Comparison of ENCODE assay signal across 8 cellular contexts in genomic region chr6:2990179-2990931, GRCh38. TPM values are rescaled to one million over a fixed set of nuclear protein-coding genes. Genes with fewer than 3 reads are reported as not detected.
DNase-seq lines count a peak whose midpoint lies in the region; TF ChIP-seq lines count a peak whose summit lies in the region.

No MANE protein-coding gene starts in this region.

- peak overlapping the region; percentile 99 for H2BK5ac ChIP-seq in mesendoderm (ENCODE audit: low read length)

- H2BK15ac ChIP-seq in mesendoderm (replicated peaks; ENCODE audit: low read depth) = peak overlapping the region; percentile 60

- TF ChIP-seq CTCF in RWPE1 (conservative IDR thresholded peaks at IDR 0.05; ENCODE audit: low read depth) = no peak
- TF ChIP-seq CTCF in choroid plexus epithelial cell (conservative IDR thresholded peaks at IDR 0.05; ENCODE audit: low read depth, low read length) = no peak
- TF ChIP-seq CTCF in transverse colon (IDR thresholded peaks at IDR 0.05) = no peak

- H3K4me1 ChIP-seq in mesendoderm (ENCODE audit: control insufficient read depth, low read depth, low read length) (peaks cover 9% of the 10 kb centered on the region), transverse colon (peaks cover 17 to 36% (median 28%) of the 10 kb centered on the region in 4 donors)

- TF ChIP-seq POLR2A in transverse colon (IDR thresholded peaks at IDR 0.05) = peak; percentile 11

- H4K5ac ChIP-seq in mesendoderm (ENCODE audit: low read length) = no peak overlapping the region

- H4K8ac ChIP-seq in mesendoderm (ENCODE audit: low read depth, low read length) = no peak overlapping the region

- peak overlapping the region; percentile 97 for H3K18ac ChIP-seq in mesendoderm (ENCODE audit: low read length)

- TF ChIP-seq EP300 in transverse colon (IDR thresholded peaks at IDR 0.05; ENCODE audit: low read depth) = no peak

- H3K56ac ChIP-seq in mesendoderm (ENCODE audit: low read length) = peak overlapping the region; percentile 98

- peak overlapping the region; percentile 83 for H3K4ac ChIP-seq in mesendoderm (ENCODE audit: low read depth, low read length)

- H3K79me2 ChIP-seq in mesendoderm (ENCODE audit: control insufficient read depth, insufficient read depth, low read length) = no peaks in the 10 kb centered on the region

- H3K27me3 ChIP-seq in mesendoderm (ENCODE audit: insufficient read depth, low read length, poor library complexity) (no peaks in the 10 kb centered on the region), transverse colon (no peaks in the 10 kb centered on the region)

- in situ Hi-C loops in transverse colon (cut with MboI; ENCODE audit: low pct_ligation_motif_present in 1 of 4, low pct_unique_long_range_greater_than_20kb in 1 of 4, low sequenced_read_pairs in 3 of 4) = loop anchor here in 2 of 4 donors (5.0 to 10.0 kb wide), 3 partner anchors 62 to 254 kb away; no protein-coding TSS in a partner anchor

- no CpG with 5 or more reads among the region's 19 CpGs for WGBS in mesendoderm (ENCODE audit: extremely low coverage, insufficient coverage, low lambda C conversion rate)
- WGBS in transverse colon (ENCODE audit: low coverage in 1 of 2), 2 donors = 3 to 11% methylated on average over 19 of the region's 19 CpGs

- H3K4me3 ChIP-seq in choroid plexus epithelial cell (ENCODE audit: low read depth, low read length) (peak overlapping the region; percentile 77), mesendoderm (ENCODE audit: low read length) (peak overlapping the region; percentile 43), transverse colon (peak overlapping the region; percentile 39 to 88 (median 70))

- H2AK5ac ChIP-seq in mesendoderm (ENCODE audit: low read length) = peak overlapping the region; percentile 99

- CTCF ChIA-PET in RWPE1 (lab: Yijun Ruan, JAX) = interaction anchor here (0.7 to 2.1 kb wide), 4 partner anchors 11 to 144 kb away, joined by 3 to 15 read pairs (median 4); no protein-coding TSS in a partner anchor

- peak overlapping the region; percentile 89 for H3K4me2 ChIP-seq in mesendoderm (ENCODE audit: low read length)

- intact Hi-C loops in transverse colon (cut with DNase I; ENCODE audit: low total_unique reads) = no loop called here

- H2BK120ac ChIP-seq in mesendoderm (ENCODE audit: low read depth, low read length) = peak overlapping the region; percentile 98

- H3K23ac ChIP-seq in mesendoderm (ENCODE audit: low read length) = peak overlapping the region; percentile 91

- POLR2A ChIA-PET in RWPE1 (lab: Yijun Ruan, JAX; ENCODE audit: low non-redundant PET) = interaction anchor here (0.5 to 0.6 kb wide), 3 partner anchors 34 to 186 kb away, joined by 3 read pairs; no protein-coding TSS in a partner anchor

- no peaks in the 10 kb centered on the region for H3K36me3 ChIP-seq in mesendoderm (ENCODE audit: control insufficient read depth, insufficient read depth, low read length)
- no peaks in the 10 kb centered on the region for H3K36me3 ChIP-seq in transverse colon

- H3K9me3 ChIP-seq in transverse colon = no peaks in the 10 kb centered on the region

- H3K27ac ChIP-seq in RWPE1 = peak overlapping the region; percentile 100
- peak overlapping the region; percentile 98 for H3K27ac ChIP-seq in mesendoderm (ENCODE audit: low read depth, low read length)
- H3K27ac ChIP-seq in transverse colon = peak overlapping the region; percentile 97 to 99 (median 98)

- H3K79me1 ChIP-seq in mesendoderm (ENCODE audit: low read length) = no peaks in the 10 kb centered on the region

- peak; percentile 26 for DNase-seq in stimulated activated CD4-positive, alpha-beta T cell treated with anti-CD3 and anti-CD28 coated beads, Interleukin-15, amount 100 ng/mL, for 24 hours
- DNase-seq in stimulated activated CD4-positive, alpha-beta T cell treated with anti-CD3 and anti-CD28 coated beads, Interleukin-1b, Interleukin-23, amount 100 ng/mL, for 48 hours = no peak
- DNase-seq in RWPE1 (ENCODE audit: low spot score) (no peak), choroid plexus epithelial cell (ENCODE audit: low read depth) (peak; percentile 60), mesendoderm (peak; percentile 89), transverse colon (peak; percentile 38), germinal center (ENCODE audit: low spot score) (no peak)
- DNase-seq in effector CD8-positive, alpha-beta T cell (lab: John Stamatoyannopoulos, UW) = no peak

- peak overlapping the region; percentile 92 for H3K9ac ChIP-seq in mesendoderm (ENCODE audit: low read length)

RNA-seq across cellular contexts. Expression of gene NQO2, which starts 9.3 kb away (rescaled TPM):
- polyA plus RNA-seq in mesendoderm (2013, experiment 1 of 2) = 103 TPM
- 109 TPM for polyA plus RNA-seq in mesendoderm (2013, experiment 2 of 2)
- total RNA-seq in transverse colon = 1 to 10 TPM in 3 of 4 donors, under 1 TPM in 1; 1.00 to 9.7 (median 7.2) TPM

RNA-seq across cellular contexts. Expression of gene SERPINB6, which starts 19.0 kb away (rescaled TPM):
- 40.3 TPM for polyA plus RNA-seq in mesendoderm (2013, experiment 1 of 2)
- 41.2 TPM for polyA plus RNA-seq in mesendoderm (2013, experiment 2 of 2)
- 100 to 1,000 TPM; 134 to 276 (median 170) TPM for total RNA-seq in transverse colon

Comparison
In these comparisons a context has a peak if more than half of its experiments do, and no peak if none do; other contexts are left out.
1. DNase-seq: peak in stimulated activated CD4-positive, alpha-beta T cell treated with anti-CD3 and anti-CD28 coated beads, Interleukin-15, amount 100 ng/mL, for 24 hours (single experiment), choroid plexus epithelial cell (single experiment), mesendoderm (single experiment) and transverse colon (single experiment); none in stimulated activated CD4-positive, alpha-beta T cell treated with anti-CD3 and anti-CD28 coated beads, Interleukin-1b, Interleukin-23, amount 100 ng/mL, for 48 hours (single experiment), RWPE1 (single experiment), germinal center (single experiment) and effector CD8-positive, alpha-beta T cell (single experiment).
2. Peak in every context shown above with its lines, with median percentiles within 50 percentile points of each other: H3K27ac ChIP-seq and H3K4me3 ChIP-seq.